Comparison of ENCODE assay signal across 9 cellular contexts in genomic region chr4:125315571-125316390, GRCh38. TPM values are rescaled to one million over a fixed set of nuclear protein-coding genes. Genes with fewer than 3 reads are reported as not detected.
DNase-seq lines count a peak whose midpoint lies in the region; ATAC-seq and TF ChIP-seq lines count a peak whose summit lies in the region.
"Had no signal": no experiment of that assay in that cellular context is flagged by ENCODE, and none has a peak within 500 bp of the region (broad histone marks: within the 10 kb centered on the region; RNA-seq: fewer than 3 reads in every experiment).

No MANE protein-coding gene starts in this region.

- peaks cover 39% of the 10 kb centered on the region for H3K4me1 Mint-ChIP-seq in activated T-cell treated with anti-CD3 and anti-CD28 coated beads, Interleukin-2, amount 50 U/mL, for 24 hours (ENCODE audit: low read depth)
- H3K4me1 Mint-ChIP-seq in naive thymus-derived CD8-positive, alpha-beta T cell = peaks cover 18 to 41% (median 35%) of the 10 kb centered on the region in 4 donors

- no peaks in the 10 kb centered on the region for H3K36me3 Mint-ChIP-seq in activated T-cell treated with anti-CD3 and anti-CD28 coated beads, Interleukin-2, amount 50 U/mL, for 24 hours (ENCODE audit: low read depth)
- H3K36me3 Mint-ChIP-seq in naive thymus-derived CD8-positive, alpha-beta T cell = peaks cover 0 to 7% (median 0%) of the 10 kb centered on the region in 3 donors

- H3K4me3 Mint-ChIP-seq in activated T-cell treated with anti-CD3 and anti-CD28 coated beads, Interleukin-2, amount 50 U/mL, for 24 hours = peak overlapping the region; percentile 80
- peak overlapping the region; percentile 75 to 90 (median 84) for H3K4me3 Mint-ChIP-seq in naive thymus-derived CD8-positive, alpha-beta T cell

- no peak overlapping the region for H3K27ac Mint-ChIP-seq in activated T-cell treated with anti-CD3 and anti-CD28 coated beads, Interleukin-2, amount 50 U/mL, for 24 hours
- H3K27ac Mint-ChIP-seq in naive thymus-derived CD8-positive, alpha-beta T cell = no peak overlapping the region

- H3K27me3 Mint-ChIP-seq in activated T-cell treated with anti-CD3 and anti-CD28 coated beads, Interleukin-2, amount 50 U/mL, for 24 hours = peaks cover 77% of the 10 kb centered on the region
- H3K27me3 Mint-ChIP-seq in naive thymus-derived CD8-positive, alpha-beta T cell = peaks cover 36 to 85% (median 65%) of the 10 kb centered on the region in 5 donors

- peak; percentile 31 for TF ChIP-seq CTCF in foreskin keratinocyte (conservative IDR thresholded peaks at IDR 0.05)

- no peaks in the 10 kb centered on the region for H3K27me3 ChIP-seq in foreskin keratinocyte

- DNase-seq in SHP77 (lab: John Stamatoyannopoulos, UW) = peak; percentile 9 to 22
- no peak for DNase-seq in SHP77 treated with DMSO at 0.1 percent for 48 hours (lab: John Stamatoyannopoulos, UW)
- DNase-seq in Jurkat, Clone E6-1 (ENCODE audit: low read depth, low spot score) = no peak
- DNase-seq in activated T-cell treated with anti-CD3 and anti-CD28 coated beads, Interleukin-2, amount 50 U/mL, for 24 hours = peak; percentile 39
- DNase-seq in foreskin keratinocyte = peak; percentile 53 to 69
- peak in 2 of 10 donors; percentile 1 to 9 for DNase-seq in naive thymus-derived CD8-positive, alpha-beta T cell

- no peaks in the 10 kb centered on the region for H3K9me3 Mint-ChIP-seq in activated T-cell treated with anti-CD3 and anti-CD28 coated beads, Interleukin-2, amount 50 U/mL, for 24 hours
- H3K9me3 Mint-ChIP-seq in naive thymus-derived CD8-positive, alpha-beta T cell = peaks cover 0 to 7% (median 0%) of the 10 kb centered on the region in 9 donors

- peak overlapping the region; percentile 51 for H3K4me3 ChIP-seq in Jurkat, Clone E6-1 (ENCODE audit: low read length)

- H3K4me1 ChIP-seq in foreskin keratinocyte = no peaks in the 10 kb centered on the region

- POLR2A ChIA-PET in naive thymus-derived CD8-positive, alpha-beta T cell (lab: Charles Lee) = no interaction called here

- H3K27ac ChIP-seq in foreskin keratinocyte = no peak overlapping the region
- H3K27ac ChIP-seq: epithelial cell of prostate had no signal

- peak; percentile 18 for ATAC-seq in foreskin keratinocyte
- ATAC-seq in naive thymus-derived CD8-positive, alpha-beta T cell = no peak
- ATAC-seq in HG02763 (IDR thresholded peaks at IDR 0.05; ENCODE audit: unreplicated experiment) = no peak
- ATAC-seq in GM19324 (IDR thresholded peaks at IDR 0.05; ENCODE audit: low FRiP score, unreplicated experiment) = no peak

RNA-seq across cellular contexts. Expression of gene FAT4, which starts 1.0 kb away (rescaled TPM):
- 0.54 TPM for polyA plus RNA-seq in Jurkat, Clone E6-1 (2012; ENCODE audit: insufficient read depth, insufficient read length)
- total RNA-seq in foreskin keratinocyte = 1.4 and 1.5 TPM in 2 replicates
- 0.06 and 0.08 TPM in 2 replicates for polyA plus RNA-seq in foreskin keratinocyte
- total RNA-seq in naive thymus-derived CD8-positive, alpha-beta T cell = under 1 TPM in 1 of 2 experiments, not detected in 1; 0.03 TPM
- not detected for polyA plus RNA-seq in naive thymus-derived CD8-positive, alpha-beta T cell

Comparison
In these comparisons a context has a peak if more than half of its experiments do, and no peak if none do; other contexts are left out.
1. DNase-seq: peak in SHP77 (2 of 2), activated T-cell treated with anti-CD3 and anti-CD28 coated beads, Interleukin-2, amount 50 U/mL, for 24 hours (single experiment) and foreskin keratinocyte (2 of 2); none in SHP77 treated with DMSO at 0.1 percent for 48 hours (single experiment) and Jurkat, Clone E6-1 (single experiment).